In the genomic region with DNA sequence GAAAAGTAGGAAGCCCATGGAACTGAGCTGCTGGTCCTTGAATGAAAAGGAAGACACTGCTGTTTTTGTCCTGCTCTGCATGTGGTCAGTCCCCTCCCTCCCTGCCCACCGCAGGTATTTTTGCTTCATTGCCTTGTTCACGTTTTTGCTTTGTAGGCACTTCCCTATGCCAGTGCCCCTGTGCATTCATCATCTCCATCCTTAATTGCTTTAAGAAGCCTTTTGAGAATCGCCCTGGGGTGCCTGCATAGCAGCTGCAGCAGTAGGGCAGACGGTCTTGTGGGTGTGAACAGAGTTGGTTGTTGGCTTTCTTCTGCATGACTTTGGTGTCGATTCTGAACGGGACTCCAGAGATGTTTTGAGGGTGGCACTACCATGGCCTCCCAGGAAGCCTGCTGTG, we compare ENCODE assay signal across 12 cellular contexts.
DNase-seq lines count a peak whose midpoint lies in the region; ATAC-seq and TF ChIP-seq lines count a peak whose summit lies in the region.
"Had no signal": no experiment of that assay in that cellular context is flagged by ENCODE, and none has a peak within 500 bp of the region (broad histone marks: within the 10 kb centered on the region; RNA-seq: fewer than 3 reads in every experiment).

No MANE protein-coding gene starts in this region.

- peaks cover 27% of the 10 kb centered on the region for H3K36me3 ChIP-seq in OCI-LY3 (replicated peaks; ENCODE audit: low read depth, low read length)
- H3K36me3 ChIP-seq: left lung, pancreas had no signal

- peak; percentile 62 for DNase-seq in activated CD4-positive, alpha-beta T cell treated with anti-CD3 and anti-CD28 coated beads, Interleukin-2, amount 10 ng/mL, durations not matched to agents 24 days and 14 days
- no peak for DNase-seq in activated CD4-positive, alpha-beta T cell treated with anti-CD3 and anti-CD28 coated beads, Interleukin-2, amount 50 U/mL, for 48 hours
- DNase-seq in stimulated activated effector memory CD8-positive, alpha-beta T cell treated with anti-CD3 and anti-CD28 coated beads, Interleukin-12 subunit alpha, Interleukin-12 subunit beta, amount 100 ng/mL, for 72 hours (ENCODE audit: low spot score in 2 of 2): no peak
- no peak for DNase-seq in omental fat pad (ENCODE audit: low spot score)
- no peak for DNase-seq in NCI-H2081 (lab: John Stamatoyannopoulos, UW)
- DNase-seq: left lung, pancreas, upper lobe of right lung had no signal

- no peaks in the 10 kb centered on the region for H3K79me2 ChIP-seq in OCI-LY3 (ENCODE audit: low read length)

- peaks cover 62% of the 10 kb centered on the region for H3K4me1 ChIP-seq in OCI-LY3 (ENCODE audit: low read length)

- peak overlapping the region; percentile 48 for H3K4me3 ChIP-seq in OCI-LY3 (ENCODE audit: low read length)
- H3K4me3 ChIP-seq: A549, left lung, pancreas, upper lobe of right lung had no signal

- intact Hi-C loops in activated CD4-positive, alpha-beta T cell treated with anti-CD3 and anti-CD28 coated beads, Interleukin-2, amount 10 ng/mL, durations not matched to agents 24 days and 14 days (cut with micrococcal nuclease): loop anchor here (5.0 to 10.0 kb wide), 2 partner anchors 160 to 298 kb away; a partner anchor contains a TSS
- intact Hi-C loops in dendritic cell treated with granulocyte-macrophage colony-stimulating factor and Interleukin-4, amounts not matched to agents 40 ng/mL and 50 ng/mL, for 4 days (cut with micrococcal nuclease): loop anchor here (10.0 kb wide), 1 partner anchor 222 kb away; a partner anchor contains a TSS

- no peak for ATAC-seq in stimulated activated effector memory CD8-positive, alpha-beta T cell treated with anti-CD3 and anti-CD28 coated beads, Interleukin-12 subunit alpha, Interleukin-12 subunit beta, amount 100 ng/mL, for 72 hours
- ATAC-seq in omental fat pad (ENCODE audit: low FRiP score) (no peak), HG02852 (IDR thresholded peaks at IDR 0.05; ENCODE audit: unreplicated experiment) (no peak)
- ATAC-seq: A549, upper lobe of right lung had no signal

- H3K36me3 Mint-ChIP-seq in activated CD4-positive, alpha-beta T cell treated with anti-CD3 and anti-CD28 coated beads, Interleukin-2, amount 10 ng/mL, durations not matched to agents 24 days and 14 days (ENCODE audit: low read depth): peaks cover 14% of the 10 kb centered on the region
- H3K36me3 Mint-ChIP-seq in dendritic cell treated with granulocyte-macrophage colony-stimulating factor and Interleukin-4, amounts not matched to agents 40 ng/mL and 50 ng/mL, for 4 days (ENCODE audit: low read depth): no peaks in the 10 kb centered on the region
- H3K36me3 Mint-ChIP-seq in stimulated activated effector memory CD8-positive, alpha-beta T cell treated with anti-CD3 and anti-CD28 coated beads, Interleukin-12 subunit alpha, Interleukin-12 subunit beta, amount 100 ng/mL, for 72 hours: peaks cover 5% of the 10 kb centered on the region

- peak overlapping the region; percentile 48; the same call in 1 of the 2 replicates for H3K9ac ChIP-seq in OCI-LY3 (ENCODE audit: low read length)

- no peak for TF ChIP-seq CTCF in OCI-LY3 (IDR thresholded peaks at IDR 0.05; ENCODE audit: low read depth, low read length)
- no peak for TF ChIP-seq CTCF in omental fat pad (IDR thresholded peaks at IDR 0.05)

- peak overlapping the region; percentile 51 for H3K27ac Mint-ChIP-seq in activated CD4-positive, alpha-beta T cell treated with anti-CD3 and anti-CD28 coated beads, Interleukin-2, amount 10 ng/mL, durations not matched to agents 24 days and 14 days
- H3K27ac Mint-ChIP-seq in dendritic cell treated with granulocyte-macrophage colony-stimulating factor and Interleukin-4, amounts not matched to agents 40 ng/mL and 50 ng/mL, for 4 days: peak overlapping the region; percentile 21
- H3K27ac Mint-ChIP-seq in stimulated activated effector memory CD8-positive, alpha-beta T cell treated with anti-CD3 and anti-CD28 coated beads, Interleukin-12 subunit alpha, Interleukin-12 subunit beta, amount 100 ng/mL, for 72 hours: peak overlapping the region; percentile 75

- H3K4me1 Mint-ChIP-seq in activated CD4-positive, alpha-beta T cell treated with anti-CD3 and anti-CD28 coated beads, Interleukin-2, amount 10 ng/mL, durations not matched to agents 24 days and 14 days: peaks cover 53% of the 10 kb centered on the region
- H3K4me1 Mint-ChIP-seq in dendritic cell treated with granulocyte-macrophage colony-stimulating factor and Interleukin-4, amounts not matched to agents 40 ng/mL and 50 ng/mL, for 4 days (ENCODE audit: low read depth): peaks cover 33% of the 10 kb centered on the region
- H3K4me1 Mint-ChIP-seq in stimulated activated effector memory CD8-positive, alpha-beta T cell treated with anti-CD3 and anti-CD28 coated beads, Interleukin-12 subunit alpha, Interleukin-12 subunit beta, amount 100 ng/mL, for 72 hours: peaks cover 38% of the 10 kb centered on the region

- H3K4me3 Mint-ChIP-seq in activated CD4-positive, alpha-beta T cell treated with anti-CD3 and anti-CD28 coated beads, Interleukin-2, amount 10 ng/mL, durations not matched to agents 24 days and 14 days: no peak overlapping the region
- no peak overlapping the region for H3K4me3 Mint-ChIP-seq in dendritic cell treated with granulocyte-macrophage colony-stimulating factor and Interleukin-4, amounts not matched to agents 40 ng/mL and 50 ng/mL, for 4 days
- no peak overlapping the region for H3K4me3 Mint-ChIP-seq in stimulated activated effector memory CD8-positive, alpha-beta T cell treated with anti-CD3 and anti-CD28 coated beads, Interleukin-12 subunit alpha, Interleukin-12 subunit beta, amount 100 ng/mL, for 72 hours

- no peaks in the 10 kb centered on the region for H3K27me3 Mint-ChIP-seq in activated CD4-positive, alpha-beta T cell treated with anti-CD3 and anti-CD28 coated beads, Interleukin-2, amount 10 ng/mL, durations not matched to agents 24 days and 14 days
- peaks cover 20% of the 10 kb centered on the region for H3K27me3 Mint-ChIP-seq in dendritic cell treated with granulocyte-macrophage colony-stimulating factor and Interleukin-4, amounts not matched to agents 40 ng/mL and 50 ng/mL, for 4 days

- peaks cover 10% of the 10 kb centered on the region for H3K9me3 Mint-ChIP-seq in activated CD4-positive, alpha-beta T cell treated with anti-CD3 and anti-CD28 coated beads, Interleukin-2, amount 10 ng/mL, durations not matched to agents 24 days and 14 days
- H3K9me3 Mint-ChIP-seq in dendritic cell treated with granulocyte-macrophage colony-stimulating factor and Interleukin-4, amounts not matched to agents 40 ng/mL and 50 ng/mL, for 4 days: no peaks in the 10 kb centered on the region
- no peaks in the 10 kb centered on the region for H3K9me3 Mint-ChIP-seq in stimulated activated effector memory CD8-positive, alpha-beta T cell treated with anti-CD3 and anti-CD28 coated beads, Interleukin-12 subunit alpha, Interleukin-12 subunit beta, amount 100 ng/mL, for 72 hours

- H3K4me2 ChIP-seq in OCI-LY3 (ENCODE audit: low read length): peak overlapping the region; percentile 76
- H3K4me2 ChIP-seq: A549 had no signal

- H3K9me3 ChIP-seq in OCI-LY3 (ENCODE audit: insufficient read depth, low read length): no peaks in the 10 kb centered on the region
- H3K9me3 ChIP-seq: A549, left lung, pancreas, upper lobe of right lung had no signal

- peaks cover 4% of the 10 kb centered on the region; the same call in 1 of the 2 replicates for H3K27me3 ChIP-seq in OCI-LY3 (ENCODE audit: low read depth, low read length)
- H3K27me3 ChIP-seq: left lung, pancreas, upper lobe of right lung had no signal

- no peak overlapping the region for H2AFZ ChIP-seq in OCI-LY3 (ENCODE audit: low read depth, low read length)

- H4K20me1 ChIP-seq in OCI-LY3 (ENCODE audit: insufficient read depth, low read length): no peaks in the 10 kb centered on the region

- H3K27ac ChIP-seq in OCI-LY3 (ENCODE audit: low read length): peak overlapping the region; percentile 86
- H3K27ac ChIP-seq: A549 had no signal

Comparison
In these comparisons a context has a peak if more than half of its experiments do, and no peak if none do; other contexts are left out.
1. H3K27ac Mint-ChIP-seq: peak in every context shown above with its lines; median percentile 75 in stimulated activated effector memory CD8-positive, alpha-beta T cell treated with anti-CD3 and anti-CD28 coated beads, Interleukin-12 subunit alpha, Interleukin-12 subunit beta, amount 100 ng/mL, for 72 hours; 51 in activated CD4-positive, alpha-beta T cell treated with anti-CD3 and anti-CD28 coated beads, Interleukin-2, amount 10 ng/mL, durations not matched to agents 24 days and 14 days; 21 in dendritic cell treated with granulocyte-macrophage colony-stimulating factor and Interleukin-4, amounts not matched to agents 40 ng/mL and 50 ng/mL, for 4 days.